ENCODE assay signal across 1 cellular context in genomic region chr9:34334337-34334824, GRCh38.
TF ChIP-seq lines count a peak whose summit lies in the region.

No MANE protein-coding gene starts in this region.

TF ChIP-seq in IMR-90, 13 proteins besides CTCF, POLR2A, EP300 and RAD21:
- TF ChIP-seq RCOR1 (IDR thresholded peaks at IDR 0.05; ENCODE audit: insufficient replicate concordance, low read length) (no peak), MXI1 (IDR thresholded peaks at IDR 0.05; ENCODE audit: borderline replicate concordance, low read depth, low read length) (no peak), MAFK (IDR thresholded peaks at IDR 0.05; ENCODE audit: low read depth, low read length) (no peak), FOS (IDR thresholded peaks at IDR 0.05; ENCODE audit: low read depth, low read length) (no peak), MAZ (IDR thresholded peaks at IDR 0.05; ENCODE audit: borderline replicate concordance, low read depth, low read length) (no peak), CHD1 (IDR thresholded peaks at IDR 0.05; ENCODE audit: low read depth, low read length) (no peak), ELK1 (IDR thresholded peaks at IDR 0.05; ENCODE audit: borderline replicate concordance, low read depth, low read length) (no peak), RFX5 (IDR thresholded peaks at IDR 0.05; ENCODE audit: low read depth, low read length) (no peak), SMC3 (IDR thresholded peaks at IDR 0.05; ENCODE audit: low read depth, low read length) (no peak), USF2 (IDR thresholded peaks at IDR 0.05; ENCODE audit: low read depth, low read length) (no peak), CEBPB (IDR thresholded peaks at IDR 0.05; ENCODE audit: low read depth, low read length) (no peak), BHLHE40 (IDR thresholded peaks at IDR 0.05; ENCODE audit: low read depth, low read length) (no peak)
TF ChIP-seq in IMR-90: peak in this region for 0.
